18 cellular contexts compared by ENCODE assay signal in the genomic region with DNA sequence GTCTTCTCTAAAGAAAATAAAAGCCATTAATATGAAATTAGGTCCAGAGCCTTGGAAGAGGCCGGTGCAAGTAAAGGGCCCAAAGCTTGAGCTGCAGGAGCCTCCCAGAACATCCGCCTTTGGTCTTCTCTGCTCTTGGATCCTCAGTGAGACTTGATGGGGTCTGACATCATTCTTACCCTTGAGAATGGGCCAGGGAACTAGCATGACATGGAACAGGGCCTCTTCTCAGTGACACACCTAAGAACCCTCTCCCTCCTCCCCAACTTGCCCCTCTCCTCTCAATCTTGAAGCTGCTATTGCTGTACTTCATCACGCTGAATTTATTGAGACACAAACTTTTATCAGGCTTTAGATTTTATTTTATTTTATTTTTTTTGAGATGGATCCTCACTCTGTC. TPM values are rescaled to one million over a fixed set of nuclear protein-coding genes. Genes with fewer than 3 reads are reported as not detected.
DNase-seq lines count a peak whose midpoint lies in the region; ATAC-seq and TF ChIP-seq lines count a peak whose summit lies in the region.
"Had no signal": no experiment of that assay in that cellular context is flagged by ENCODE, and none has a peak within 500 bp of the region (broad histone marks: within the 10 kb centered on the region; RNA-seq: fewer than 3 reads in every experiment).

No MANE protein-coding gene starts in this region.

- peaks cover 28 to 44% of the 10 kb centered on the region in 2 donors for H3K4me1 ChIP-seq in adrenal gland (replicated peaks in 1 of 2)
- H3K4me1 ChIP-seq in lung (ENCODE audit: control insufficient read depth in 2 of 2, insufficient read depth in 2 of 2, low read length in 2 of 2), result peaks cover 8 to 20% of the 10 kb centered on the region in 2 donors
- peaks cover 3% of the 10 kb centered on the region for H3K4me1 ChIP-seq in smooth muscle cell (ENCODE audit: low read depth)

- intact Hi-C loops in adrenal gland (cut with DNase I) (loop anchor here (5.0 to 10.0 kb wide), 2 partner anchors 48 to 66 kb away; a partner anchor contains a TSS), posterior cingulate gyrus (cut with DNase I) (no loop called here)

- no peaks in the 10 kb centered on the region for H4K20me1 ChIP-seq in smooth muscle cell (ENCODE audit: low read depth)

- peaks cover 8% of the 10 kb centered on the region for H3F3A ChIP-seq in smooth muscle cell (ENCODE audit: low read depth)

- no peak overlapping the region for H3K4me3 ChIP-seq in AG04450 (ENCODE audit: low read depth, low read length)
- H3K4me3 ChIP-seq in adrenal gland, result no peak overlapping the region
- H3K4me3 ChIP-seq in lung, result no peak overlapping the region
- no peak overlapping the region for H3K4me3 ChIP-seq in smooth muscle cell

- ATAC-seq in lung (ENCODE audit: insufficient read depth, low FRiP score), result no peak
- no peak for ATAC-seq in GM18858 (IDR thresholded peaks at IDR 0.05; ENCODE audit: unreplicated experiment)
- ATAC-seq in HG03571 (IDR thresholded peaks at IDR 0.05; ENCODE audit: unreplicated experiment), result no peak
- ATAC-seq: activated T-cell treated with anti-CD3 and anti-CD28 coated beads, Interleukin-2, amount 50 U/mL, for 4 hours had no signal

- H3K27ac ChIP-seq in AG04450 (ENCODE audit: low read depth, low read length), result peak overlapping the region; percentile 57
- H3K27ac ChIP-seq in adrenal gland, result peak overlapping the region in 4 of 5 donors; percentile 45 to 94 (median 92)
- peak overlapping the region; percentile 47 to 72 for H3K27ac ChIP-seq in lung (ENCODE audit: low read depth in 1 of 2, low read length in 1 of 2)
- peak overlapping the region; percentile 91 for H3K27ac ChIP-seq in smooth muscle cell (ENCODE audit: low read depth)
- H3K27ac ChIP-seq: KMS-11 had no signal

- CTCF ChIA-PET in AG04450 (lab: Charles Lee), result no interaction called here

- no peaks in the 10 kb centered on the region for H3K79me2 ChIP-seq in smooth muscle cell (ENCODE audit: low read depth)

- no peaks in the 10 kb centered on the region for H3K36me3 ChIP-seq in adrenal gland (replicated peaks in 1 of 2)
- H3K36me3 ChIP-seq in lung (ENCODE audit: control insufficient read depth in 2 of 2, insufficient read depth in 2 of 2, low read length in 2 of 2), result no peaks in the 10 kb centered on the region
- H3K36me3 ChIP-seq in smooth muscle cell (ENCODE audit: low read depth), result no peaks in the 10 kb centered on the region

- WGBS in adrenal gland, 4 donors, result 86 to 90% (median 88%) methylated on average over 3 of the region's 3 CpGs
- WGBS in lung, 2 donors, result 89 to 100% methylated on average over 3 of the region's 3 CpGs
- 93% methylated on average over 3 of the region's 3 CpGs for WGBS in smooth muscle cell (ENCODE audit: low lambda C conversion rate)

- H3K27me3 ChIP-seq in AG04450 (ENCODE audit: control insufficient read depth, insufficient read depth, low read length) (no peaks in the 10 kb centered on the region), adrenal gland (no peaks in the 10 kb centered on the region), lung (ENCODE audit: control insufficient read depth, insufficient read depth) (no peaks in the 10 kb centered on the region), smooth muscle cell (ENCODE audit: low read depth) (no peaks in the 10 kb centered on the region)

- DNase-seq in AG04450 (ENCODE audit: low read depth, low spot score) (no peak), adrenal gland (no peak), lung (ENCODE audit: low spot score) (no peak), smooth muscle cell (lab: John Stamatoyannopoulos, UW; ENCODE audit: unreplicated experiment) (no peak), NK-92 (lab: John Stamatoyannopoulos, UW; ENCODE audit: unreplicated experiment) (no peak), posterior cingulate gyrus (no peak)
- DNase-seq: activated T-cell treated with anti-CD3 and anti-CD28 coated beads, Interleukin-2, amount 50 U/mL, for 4 hours; amygdala; DMS79; effector CD4-positive, alpha-beta T cell; foreskin melanocyte; naive B cell; NCI-H1436 treated with DMSO at 0.1 percent for 48 hours; NCI-H446 treated with DMSO at 0.1 percent for 48 hours; OCI-M1 had no signal

- H3K9me3 ChIP-seq in AG04450 (ENCODE audit: control insufficient read depth, insufficient read depth, low read length) (no peaks in the 10 kb centered on the region), adrenal gland (replicated peaks in 1 of 3) (no peaks in the 10 kb centered on the region), lung (ENCODE audit: control insufficient read depth in 2 of 2, insufficient read depth in 1 of 2, low read length in 1 of 2) (no peaks in the 10 kb centered on the region), smooth muscle cell (replicated peaks; ENCODE audit: low read depth) (no peaks in the 10 kb centered on the region)

- no peak overlapping the region for H3K4me2 ChIP-seq in smooth muscle cell
- H3K4me2 ChIP-seq: KMS-11 had no signal

- no peak for TF ChIP-seq POLR2A in adrenal gland (IDR thresholded peaks at IDR 0.05)

- no peak overlapping the region for H2AFZ ChIP-seq in smooth muscle cell (ENCODE audit: low read depth)

- no peak overlapping the region for H3K9ac ChIP-seq in smooth muscle cell (ENCODE audit: low read depth)
- H3K9ac ChIP-seq: KMS-11 had no signal

- POLR2A ChIA-PET in AG04450 (lab: Yijun Ruan, JAX), result interaction anchor here (1.0 kb wide), 1 partner anchor 40 kb away, joined by 6 read pairs; a partner anchor contains a TSS

- no peak for TF ChIP-seq CTCF in AG04450 (IDR thresholded peaks at IDR 0.05; ENCODE audit: low read depth, low read length)
- no peak for TF ChIP-seq CTCF in adrenal gland (IDR thresholded peaks at IDR 0.05)
- TF ChIP-seq CTCF in lung (IDR thresholded peaks at IDR 0.05; ENCODE audit: control extremely low read depth, extremely low read depth), result no peak
- TF ChIP-seq CTCF in smooth muscle cell (IDR thresholded peaks at IDR 0.05; ENCODE audit: borderline replicate concordance, insufficient read depth, poor library complexity, severe bottlenecking), result no peak

RNA-seq across cellular contexts. Expression of a gene that starts 40.3 kb away (rescaled TPM):
- 98.7 and 140 TPM in 2 replicates for polyA plus RNA-seq in AG04450 (2011; rRNA removed)
- polyA minus RNA-seq in AG04450 (2011; rRNA and poly(A)+ RNA removed), result 54.5 and 83.9 TPM in 2 replicates
- total RNA-seq in adrenal gland, result 100 to 1,000 TPM in 6 of 8 donors, 10 to 100 TPM in 2; 65.8 to 139 (median 105) TPM
- polyA plus RNA-seq in adrenal gland, result 100 to 1,000 TPM in 1 of 3 donors, 10 to 100 TPM in 2; 90.0 to 190 (median 99.0) TPM
- 100 to 1,000 TPM in 1 of 2 donors, 10 to 100 TPM in 1; 82.6 to 251 TPM for total RNA-seq in lung
- 10 to 100 TPM; 55.1 to 74.2 TPM for polyA plus RNA-seq in lung
- total RNA-seq in smooth muscle cell, result 93.7 and 111 TPM in 2 replicates
- 86.8 and 87.1 TPM in 2 replicates for polyA plus RNA-seq in smooth muscle cell
